Comparison of ENCODE assay signal across 2 cellular contexts in the genomic region with DNA sequence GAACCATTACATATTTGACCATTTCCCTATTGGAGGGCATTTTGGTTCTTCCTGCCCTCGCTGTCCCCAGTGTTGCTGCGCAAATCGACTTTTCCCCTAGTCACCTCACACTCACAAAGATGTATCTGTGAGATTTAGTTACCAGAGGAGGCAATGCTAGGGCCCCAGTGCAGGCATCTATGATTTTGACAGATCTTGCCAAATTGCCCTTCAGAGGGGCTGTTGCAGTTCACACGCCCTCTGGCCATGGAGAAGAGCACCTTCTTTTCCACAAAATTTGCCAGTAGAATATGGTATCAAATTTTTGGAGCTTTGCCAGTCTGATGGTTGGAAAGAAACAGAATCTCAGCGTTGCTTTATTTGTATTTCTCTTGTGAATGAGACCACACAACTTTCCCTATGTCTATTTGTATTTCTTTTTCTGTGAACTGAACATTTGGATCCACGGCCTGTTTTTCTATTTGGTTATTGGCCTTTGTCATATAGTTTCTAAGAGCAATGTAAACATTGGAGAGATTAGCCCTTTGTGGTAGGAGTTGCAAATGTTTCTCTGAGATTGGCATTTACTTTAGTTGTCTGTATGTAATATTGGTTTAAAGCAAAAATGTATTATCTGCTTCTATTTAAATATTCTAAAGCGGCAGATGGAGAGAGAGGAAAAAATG.
TF ChIP-seq lines count a peak whose summit lies in the region.

No MANE protein-coding gene starts in this region.

TF ChIP-seq in IMR-90, 13 proteins besides CTCF, POLR2A, EP300 and RAD21:
- TF ChIP-seq MAZ (IDR thresholded peaks at IDR 0.05; ENCODE audit: borderline replicate concordance, low read depth, low read length): no peak
- TF ChIP-seq BHLHE40 (IDR thresholded peaks at IDR 0.05; ENCODE audit: low read depth, low read length): no peak
- TF ChIP-seq ELK1 (IDR thresholded peaks at IDR 0.05; ENCODE audit: borderline replicate concordance, low read depth, low read length): no peak
- no peak for TF ChIP-seq RFX5 (IDR thresholded peaks at IDR 0.05; ENCODE audit: low read depth, low read length)
- TF ChIP-seq, protein P1, sequence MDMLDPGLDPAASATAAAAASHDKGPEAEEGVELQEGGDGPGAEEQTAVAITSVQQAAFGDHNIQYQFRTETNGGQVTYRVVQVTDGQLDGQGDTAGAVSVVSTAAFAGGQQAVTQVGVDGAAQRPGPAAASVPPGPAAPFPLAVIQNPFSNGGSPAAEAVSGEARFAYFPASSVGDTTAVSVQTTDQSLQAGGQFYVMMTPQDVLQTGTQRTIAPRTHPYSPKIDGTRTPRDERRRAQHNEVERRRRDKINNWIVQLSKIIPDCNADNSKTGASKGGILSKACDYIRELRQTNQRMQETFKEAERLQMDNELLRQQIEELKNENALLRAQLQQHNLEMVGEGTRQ (IDR thresholded peaks at IDR 0.05; ENCODE audit: low read depth, low read length): no peak
- no peak for TF ChIP-seq RCOR1 (IDR thresholded peaks at IDR 0.05; ENCODE audit: insufficient replicate concordance, low read length)
- TF ChIP-seq SMC3 (IDR thresholded peaks at IDR 0.05; ENCODE audit: low read depth, low read length): no peak
- no peak for TF ChIP-seq FOS (IDR thresholded peaks at IDR 0.05; ENCODE audit: low read depth, low read length)
- TF ChIP-seq CEBPB (IDR thresholded peaks at IDR 0.05; ENCODE audit: low read depth, low read length): no peak
- TF ChIP-seq MXI1 (IDR thresholded peaks at IDR 0.05; ENCODE audit: borderline replicate concordance, low read depth, low read length): no peak

TF ChIP-seq in HepG2, 621 proteins besides CTCF, POLR2A, EP300 and RAD21 (continues in another document):
- TF ChIP-seq, protein P2, sequence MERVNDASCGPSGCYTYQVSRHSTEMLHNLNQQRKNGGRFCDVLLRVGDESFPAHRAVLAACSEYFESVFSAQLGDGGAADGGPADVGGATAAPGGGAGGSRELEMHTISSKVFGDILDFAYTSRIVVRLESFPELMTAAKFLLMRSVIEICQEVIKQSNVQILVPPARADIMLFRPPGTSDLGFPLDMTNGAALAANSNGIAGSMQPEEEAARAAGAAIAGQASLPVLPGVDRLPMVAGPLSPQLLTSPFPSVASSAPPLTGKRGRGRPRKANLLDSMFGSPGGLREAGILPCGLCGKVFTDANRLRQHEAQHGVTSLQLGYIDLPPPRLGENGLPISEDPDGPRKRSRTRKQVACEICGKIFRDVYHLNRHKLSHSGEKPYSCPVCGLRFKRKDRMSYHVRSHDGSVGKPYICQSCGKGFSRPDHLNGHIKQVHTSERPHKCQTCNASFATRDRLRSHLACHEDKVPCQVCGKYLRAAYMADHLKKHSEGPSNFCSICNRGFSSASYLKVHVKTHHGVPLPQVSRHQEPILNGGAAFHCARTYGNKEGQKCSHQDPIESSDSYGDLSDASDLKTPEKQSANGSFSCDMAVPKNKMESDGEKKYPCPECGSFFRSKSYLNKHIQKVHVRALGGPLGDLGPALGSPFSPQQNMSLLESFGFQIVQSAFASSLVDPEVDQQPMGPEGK (CRISPR knock-in tag; IDR thresholded peaks at IDR 0.05): no peak
- TF ChIP-seq ZBTB37 (CRISPR knock-in tag; IDR thresholded peaks at IDR 0.05): no peak
- no peak for TF ChIP-seq ZFP36 (IDR thresholded peaks at IDR 0.05; ENCODE audit: borderline replicate concordance, low read depth, low read length, partially characterized antibody)
- TF ChIP-seq TCF7 (IDR thresholded peaks at IDR 0.05; ENCODE audit: low read depth): peak; percentile 79
- TF ChIP-seq, protein P3, sequence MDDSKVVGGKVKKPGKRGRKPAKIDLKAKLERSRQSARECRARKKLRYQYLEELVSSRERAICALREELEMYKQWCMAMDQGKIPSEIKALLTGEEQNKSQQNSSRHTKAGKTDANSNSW (CRISPR knock-in tag; IDR thresholded peaks at IDR 0.05; ENCODE audit: borderline replicate concordance): no peak
- TF ChIP-seq ASH2L (IDR thresholded peaks at IDR 0.05; ENCODE audit: insufficient read length, low read depth, low read length): peak; percentile 42
- TF ChIP-seq HNRNPH1 (optimal IDR thresholded peaks at IDR 0.05; ENCODE audit: low read depth, low read length): no peak
- no peak for TF ChIP-seq TEF (CRISPR knock-in tag; IDR thresholded peaks at IDR 0.05)
- no peak for TF ChIP-seq AGO1 (IDR thresholded peaks at IDR 0.05; ENCODE audit: low read depth, low read length, poor library complexity, severe bottlenecking)
- no peak for TF ChIP-seq ZNF782 (CRISPR knock-in tag; IDR thresholded peaks at IDR 0.05; ENCODE audit: borderline replicate concordance)
- no peak for TF ChIP-seq ZNF547 (CRISPR knock-in tag; IDR thresholded peaks at IDR 0.05)
- no peak for TF ChIP-seq ARNT (IDR thresholded peaks at IDR 0.05)
- no peak for TF ChIP-seq ZNF790 (CRISPR knock-in tag; IDR thresholded peaks at IDR 0.05; ENCODE audit: borderline replicate concordance)
- TF ChIP-seq ATF7-NPFF (CRISPR knock-in tag; IDR thresholded peaks at IDR 0.05; ENCODE audit: low read depth): no peak
- TF ChIP-seq, protein P4, sequence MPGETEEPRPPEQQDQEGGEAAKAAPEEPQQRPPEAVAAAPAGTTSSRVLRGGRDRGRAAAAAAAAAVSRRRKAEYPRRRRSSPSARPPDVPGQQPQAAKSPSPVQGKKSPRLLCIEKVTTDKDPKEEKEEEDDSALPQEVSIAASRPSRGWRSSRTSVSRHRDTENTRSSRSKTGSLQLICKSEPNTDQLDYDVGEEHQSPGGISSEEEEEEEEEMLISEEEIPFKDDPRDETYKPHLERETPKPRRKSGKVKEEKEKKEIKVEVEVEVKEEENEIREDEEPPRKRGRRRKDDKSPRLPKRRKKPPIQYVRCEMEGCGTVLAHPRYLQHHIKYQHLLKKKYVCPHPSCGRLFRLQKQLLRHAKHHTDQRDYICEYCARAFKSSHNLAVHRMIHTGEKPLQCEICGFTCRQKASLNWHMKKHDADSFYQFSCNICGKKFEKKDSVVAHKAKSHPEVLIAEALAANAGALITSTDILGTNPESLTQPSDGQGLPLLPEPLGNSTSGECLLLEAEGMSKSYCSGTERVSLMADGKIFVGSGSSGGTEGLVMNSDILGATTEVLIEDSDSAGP (CRISPR knock-in tag; IDR thresholded peaks at IDR 0.05; ENCODE audit: borderline replicate concordance): no peak
- TF ChIP-seq ZNF484 (CRISPR knock-in tag; IDR thresholded peaks at IDR 0.05; ENCODE audit: borderline replicate concordance, low read depth): no peak
- TF ChIP-seq RELA (CRISPR knock-in tag; IDR thresholded peaks at IDR 0.05): no peak
- TF ChIP-seq RXRB (CRISPR knock-in tag; IDR thresholded peaks at IDR 0.05; ENCODE audit: borderline replicate concordance): peak; percentile 63
- TF ChIP-seq NR1H2 (CRISPR knock-in tag; IDR thresholded peaks at IDR 0.05; ENCODE audit: borderline replicate concordance, low read depth): no peak
- no peak for TF ChIP-seq KDM5A (IDR thresholded peaks at IDR 0.05; ENCODE audit: borderline replicate concordance, low read length)
- TF ChIP-seq ZNF572 (CRISPR knock-in tag; IDR thresholded peaks at IDR 0.05): no peak
- no peak for TF ChIP-seq KDM4B (CRISPR knock-in tag; IDR thresholded peaks at IDR 0.05)
- TF ChIP-seq NPAS2 (CRISPR knock-in tag; IDR thresholded peaks at IDR 0.05; ENCODE audit: borderline replicate concordance): no peak
- no peak for TF ChIP-seq ONECUT2 (CRISPR knock-in tag; IDR thresholded peaks at IDR 0.05)
- TF ChIP-seq, protein P5, sequence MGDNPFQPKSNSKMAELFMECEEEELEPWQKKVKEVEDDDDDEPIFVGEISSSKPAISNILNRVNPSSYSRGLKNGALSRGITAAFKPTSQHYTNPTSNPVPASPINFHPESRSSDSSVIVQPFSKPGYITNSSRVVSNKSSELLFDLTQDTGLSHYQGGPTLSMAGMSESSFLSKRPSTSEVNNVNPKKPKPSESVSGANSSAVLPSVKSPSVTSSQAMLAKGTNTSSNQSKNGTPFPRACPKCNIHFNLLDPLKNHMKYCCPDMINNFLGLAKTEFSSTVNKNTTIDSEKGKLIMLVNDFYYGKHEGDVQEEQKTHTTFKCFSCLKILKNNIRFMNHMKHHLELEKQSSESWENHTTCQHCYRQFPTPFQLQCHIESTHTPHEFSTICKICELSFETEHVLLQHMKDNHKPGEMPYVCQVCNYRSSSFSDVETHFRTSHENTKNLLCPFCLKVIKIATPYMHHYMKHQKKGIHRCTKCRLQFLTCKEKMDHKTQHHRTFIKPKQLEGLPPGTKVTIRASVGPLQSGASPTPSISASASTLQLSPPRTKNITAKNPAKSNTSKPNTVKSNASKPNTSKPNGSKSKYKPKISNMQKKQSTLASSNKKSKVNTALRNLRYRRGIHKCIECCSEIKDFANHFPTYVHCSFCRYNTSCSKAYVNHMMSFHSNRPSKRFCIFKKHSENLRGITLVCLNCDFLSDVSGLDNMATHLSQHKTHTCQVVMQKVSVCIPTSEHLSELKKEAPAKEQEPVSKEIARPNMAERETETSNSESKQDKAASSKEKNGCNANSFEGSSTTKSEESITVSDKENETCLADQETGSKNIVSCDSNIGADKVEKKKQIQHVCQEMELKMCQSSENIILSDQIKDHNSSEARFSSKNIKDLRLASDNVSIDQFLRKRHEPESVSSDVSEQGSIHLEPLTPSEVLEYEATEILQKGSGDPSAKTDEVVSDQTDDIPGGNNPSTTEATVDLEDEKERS (CRISPR knock-in tag; IDR thresholded peaks at IDR 0.05): no peak
- TF ChIP-seq MTA3 (CRISPR knock-in tag; IDR thresholded peaks at IDR 0.05): no peak
- TF ChIP-seq ZFP36L1 (CRISPR knock-in tag; IDR thresholded peaks at IDR 0.05): no peak
- TF ChIP-seq HNF4A (CRISPR knock-in tag; IDR thresholded peaks at IDR 0.05): peak; percentile 43
- no peak for TF ChIP-seq ZMAT3 (CRISPR knock-in tag; conservative IDR thresholded peaks at IDR 0.05)
- no peak for TF ChIP-seq ZNF615 (CRISPR knock-in tag; IDR thresholded peaks at IDR 0.05; ENCODE audit: borderline replicate concordance)
- TF ChIP-seq RERE (CRISPR knock-in tag; IDR thresholded peaks at IDR 0.05; ENCODE audit: low read depth): peak; percentile 80
- TF ChIP-seq ZNF577 (CRISPR knock-in tag; IDR thresholded peaks at IDR 0.05; ENCODE audit: borderline replicate concordance, low read depth): no peak
- TF ChIP-seq MIXL1 (CRISPR knock-in tag; IDR thresholded peaks at IDR 0.05): no peak
- TF ChIP-seq SPEN (CRISPR knock-in tag; IDR thresholded peaks at IDR 0.05; ENCODE audit: low read depth): no peak
- no peak for TF ChIP-seq CBX5 (CRISPR knock-in tag; IDR thresholded peaks at IDR 0.05; ENCODE audit: borderline replicate concordance)
- no peak for TF ChIP-seq SP4 (CRISPR knock-in tag; IDR thresholded peaks at IDR 0.05)
- TF ChIP-seq ZNF274 (CRISPR knock-in tag; IDR thresholded peaks at IDR 0.05): no peak
- no peak for TF ChIP-seq ZNF879 (CRISPR knock-in tag; IDR thresholded peaks at IDR 0.05)
- TF ChIP-seq, protein P6, sequence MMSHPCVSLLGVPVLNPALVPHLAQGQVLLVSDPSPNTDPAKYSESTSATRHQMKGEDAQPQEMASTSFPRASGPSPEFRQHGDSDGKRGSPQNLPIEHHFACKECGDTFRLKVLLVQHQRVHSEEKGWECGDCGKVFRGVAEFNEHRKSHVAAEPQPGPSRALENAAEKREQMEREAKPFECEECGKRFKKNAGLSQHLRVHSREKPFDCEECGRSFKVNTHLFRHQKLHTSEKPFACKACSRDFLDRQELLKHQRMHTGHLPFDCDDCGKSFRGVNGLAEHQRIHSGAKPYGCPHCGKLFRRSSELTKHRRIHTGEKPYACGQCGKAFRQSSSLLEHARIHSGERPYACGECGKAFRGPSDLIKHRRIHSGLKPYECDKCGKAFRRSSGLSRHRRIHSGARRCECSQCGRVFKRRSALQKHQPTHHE (CRISPR knock-in tag; IDR thresholded peaks at IDR 0.05; ENCODE audit: borderline replicate concordance): no peak
- TF ChIP-seq SMC3 (IDR thresholded peaks at IDR 0.05; ENCODE audit: low read length): no peak
- TF ChIP-seq CAMTA2 (CRISPR knock-in tag; IDR thresholded peaks at IDR 0.05; ENCODE audit: borderline replicate concordance): no peak
- peak; percentile 95 for TF ChIP-seq FOXA3 (CRISPR knock-in tag; IDR thresholded peaks at IDR 0.05)
